Comparison of ENCODE assay signal across 1 cellular context in the genomic region with DNA sequence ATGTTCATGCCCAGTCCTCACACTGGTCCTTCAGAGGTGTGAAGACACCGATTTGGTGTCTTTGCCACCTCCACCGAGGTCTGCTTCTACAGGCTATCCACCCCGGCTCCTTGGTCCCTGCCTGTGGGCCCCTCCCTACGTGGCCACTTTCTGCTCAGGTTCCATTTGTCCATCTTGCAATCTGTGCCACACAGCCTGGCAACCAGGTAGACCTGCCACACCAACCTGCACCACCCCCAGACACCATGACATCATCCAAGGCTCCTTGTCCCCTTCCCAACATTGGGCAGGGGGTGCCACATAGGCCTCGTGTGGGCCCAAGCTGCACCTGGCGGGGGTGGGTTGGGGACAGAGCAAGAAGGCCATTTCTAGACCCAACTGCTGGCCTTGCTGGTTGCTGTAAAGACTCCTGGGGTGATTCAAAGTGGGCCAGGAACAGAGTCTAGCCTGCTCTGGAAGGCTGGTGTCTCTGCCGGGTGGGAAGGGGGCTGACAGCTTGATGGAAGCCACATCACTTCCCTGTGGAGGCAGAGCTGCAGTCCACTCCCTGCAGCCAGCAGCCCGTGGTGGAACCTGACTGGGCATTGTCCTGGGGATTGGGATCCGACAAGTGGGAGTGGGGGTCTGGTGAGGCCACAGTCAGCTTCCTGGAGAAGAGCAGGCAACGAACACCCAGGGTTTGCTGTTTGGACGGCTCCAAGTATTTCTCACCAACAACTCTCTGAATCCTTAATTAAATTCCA.
TF ChIP-seq lines count a peak whose summit lies in the region.

No MANE protein-coding gene starts in this region.

TF ChIP-seq in IMR-90, 13 proteins besides CTCF, POLR2A, EP300 and RAD21 (continued from another document):
- TF ChIP-seq MAZ (IDR thresholded peaks at IDR 0.05; ENCODE audit: borderline replicate concordance, low read depth, low read length): no peak
- no peak for TF ChIP-seq MAFK (IDR thresholded peaks at IDR 0.05; ENCODE audit: low read depth, low read length)
- no peak for TF ChIP-seq CEBPB (IDR thresholded peaks at IDR 0.05; ENCODE audit: low read depth, low read length)
- TF ChIP-seq BHLHE40 (IDR thresholded peaks at IDR 0.05; ENCODE audit: low read depth, low read length): no peak
- TF ChIP-seq NFE2L2 (IDR thresholded peaks at IDR 0.05; ENCODE audit: low read depth, low read length): no peak
- TF ChIP-seq FOS (IDR thresholded peaks at IDR 0.05; ENCODE audit: low read depth, low read length): no peak
- TF ChIP-seq RCOR1 (IDR thresholded peaks at IDR 0.05; ENCODE audit: insufficient replicate concordance, low read length): no peak
- TF ChIP-seq SMC3 (IDR thresholded peaks at IDR 0.05; ENCODE audit: low read depth, low read length): no peak
- TF ChIP-seq MXI1 (IDR thresholded peaks at IDR 0.05; ENCODE audit: borderline replicate concordance, low read depth, low read length): no peak
- TF ChIP-seq, protein P1, sequence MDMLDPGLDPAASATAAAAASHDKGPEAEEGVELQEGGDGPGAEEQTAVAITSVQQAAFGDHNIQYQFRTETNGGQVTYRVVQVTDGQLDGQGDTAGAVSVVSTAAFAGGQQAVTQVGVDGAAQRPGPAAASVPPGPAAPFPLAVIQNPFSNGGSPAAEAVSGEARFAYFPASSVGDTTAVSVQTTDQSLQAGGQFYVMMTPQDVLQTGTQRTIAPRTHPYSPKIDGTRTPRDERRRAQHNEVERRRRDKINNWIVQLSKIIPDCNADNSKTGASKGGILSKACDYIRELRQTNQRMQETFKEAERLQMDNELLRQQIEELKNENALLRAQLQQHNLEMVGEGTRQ (IDR thresholded peaks at IDR 0.05; ENCODE audit: low read depth, low read length): no peak
